ENCODE assay signal across 20 cellular contexts in the genomic region with DNA sequence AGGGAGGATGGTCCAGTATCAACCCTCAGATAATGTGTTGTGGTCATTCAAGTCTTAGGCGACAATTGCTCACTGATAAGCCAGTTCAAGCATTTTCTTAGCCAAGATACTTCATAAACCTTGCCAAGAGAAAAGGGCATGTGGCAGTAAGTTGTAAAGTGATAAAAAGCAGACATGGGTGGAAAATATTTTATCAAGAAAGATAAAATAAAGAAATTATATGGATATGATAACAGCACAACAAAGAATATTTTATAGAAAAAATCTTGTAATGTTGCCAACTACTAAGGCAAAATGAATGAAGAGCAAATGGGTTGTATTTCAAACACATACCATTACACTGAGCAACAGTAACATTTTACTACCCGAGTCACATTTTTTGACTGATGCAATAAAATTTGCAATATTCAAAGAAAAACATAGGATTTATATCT.
DNase-seq lines count a peak whose midpoint lies in the region; ATAC-seq and TF ChIP-seq lines count a peak whose summit lies in the region.
"Had no signal": no experiment of that assay in that cellular context is flagged by ENCODE, and none has a peak within 500 bp of the region (broad histone marks: within the 10 kb centered on the region; RNA-seq: fewer than 3 reads in every experiment).

No MANE protein-coding gene starts in this region.

- H3K36me3 ChIP-seq in HEK293 (ENCODE audit: control insufficient read depth in 2 of 2, insufficient read depth in 1 of 2, low read length in 2 of 2): no peaks in the 10 kb centered on the region
- H3K36me3 ChIP-seq in adipocyte (ENCODE audit: control insufficient read depth, insufficient read depth, low read length, severe bottlenecking): no peaks in the 10 kb centered on the region

- no peaks in the 10 kb centered on the region for H3K27me3 ChIP-seq in adipocyte (replicated peaks; ENCODE audit: control insufficient read depth, insufficient read depth, low read length)

- H3K9ac ChIP-seq in adipocyte (ENCODE audit: low read length): no peak overlapping the region

- peak; percentile 21 for DNase-seq in A172 (ENCODE audit: low spot score)
- peak; percentile 78 for DNase-seq in adipocyte (ENCODE audit: low read depth)
- peak; percentile 31 to 65 for DNase-seq in foreskin fibroblast
- no peak for DNase-seq in Kasumi-1 (lab: John Stamatoyannopoulos, UW)
- no peak for DNase-seq in COLO829 (ENCODE audit: low spot score)
- no peak for DNase-seq in islet precursor cell
- DNase-seq: 8988T; activated CD4-positive, alpha-beta T cell treated with anti-CD3 and anti-CD28 coated beads for 1 hour; CD4-positive, alpha-beta T cell; DMS79; glutamatergic neuron; KBM-7; natural killer cell; NCI-H1105 treated with DMSO at 0.1 percent for 48 hours; PC-9; stimulated activated CD4-positive, alpha-beta T cell treated with anti-CD3 and anti-CD28 coated beads, Interleukin-15, amount 100 ng/mL, for 24 hours; stimulated activated naive CD4-positive, alpha-beta T cell treated with Interleukin-2 at 50 U/mL for 16 hours had no signal

- H3K4me3 ChIP-seq in HEK293 (ENCODE audit: low read depth, low read length): no peak overlapping the region
- no peak overlapping the region for H3K4me3 ChIP-seq in adipocyte (ENCODE audit: low read length)
- H3K4me3 ChIP-seq in foreskin fibroblast (ENCODE audit: low read depth in 1 of 2, low read length in 2 of 2): no peak overlapping the region
- H3K4me3 ChIP-seq: PC-9 had no signal

- no peak for TF ChIP-seq CTCF in HEK293 (tag by site-specific recombination; IDR thresholded peaks at IDR 0.05)
- TF ChIP-seq CTCF in foreskin fibroblast (IDR thresholded peaks at IDR 0.05; ENCODE audit: low read depth, low read length): no peak

- H3K27ac ChIP-seq in HEK293 (ENCODE audit: extremely low read depth, low read depth, low read length): no peak overlapping the region
- H3K27ac ChIP-seq: PC-9 had no signal

- POLR2A ChIA-PET in HEK293 (lab: Yijun Ruan, JAX): no interaction called here

- H3K9me3 ChIP-seq in HEK293 (ENCODE audit: control insufficient read depth, insufficient read depth, low read depth, low read length) (no peaks in the 10 kb centered on the region), adipocyte (ENCODE audit: control insufficient read depth, low read length) (no peaks in the 10 kb centered on the region)

- ATAC-seq in GM21529 (IDR thresholded peaks at IDR 0.05; ENCODE audit: unreplicated experiment): no peak
- ATAC-seq: activated T-helper 17 cell treated with anti-CD3 and anti-CD28 coated beads, Interleukin-2, amount 50 U/mL, for 72 hours; natural killer cell had no signal

- H3K4me1 ChIP-seq in HEK293 (ENCODE audit: control insufficient read depth, insufficient read depth, low read length) (no peaks in the 10 kb centered on the region), adipocyte (ENCODE audit: control insufficient read depth, insufficient read depth, low read length) (peaks cover 14% of the 10 kb centered on the region)

- CTCF ChIA-PET in HEK293 (lab: Yijun Ruan, JAX): no interaction called here

TF ChIP-seq in HEK293, 187 proteins besides CTCF, POLR2A, EP300 and RAD21:
- TF ChIP-seq ZNF585B (tag by site-specific recombination; IDR thresholded peaks at IDR 0.05): peak; percentile 51
- TF ChIP-seq, protein P1, sequence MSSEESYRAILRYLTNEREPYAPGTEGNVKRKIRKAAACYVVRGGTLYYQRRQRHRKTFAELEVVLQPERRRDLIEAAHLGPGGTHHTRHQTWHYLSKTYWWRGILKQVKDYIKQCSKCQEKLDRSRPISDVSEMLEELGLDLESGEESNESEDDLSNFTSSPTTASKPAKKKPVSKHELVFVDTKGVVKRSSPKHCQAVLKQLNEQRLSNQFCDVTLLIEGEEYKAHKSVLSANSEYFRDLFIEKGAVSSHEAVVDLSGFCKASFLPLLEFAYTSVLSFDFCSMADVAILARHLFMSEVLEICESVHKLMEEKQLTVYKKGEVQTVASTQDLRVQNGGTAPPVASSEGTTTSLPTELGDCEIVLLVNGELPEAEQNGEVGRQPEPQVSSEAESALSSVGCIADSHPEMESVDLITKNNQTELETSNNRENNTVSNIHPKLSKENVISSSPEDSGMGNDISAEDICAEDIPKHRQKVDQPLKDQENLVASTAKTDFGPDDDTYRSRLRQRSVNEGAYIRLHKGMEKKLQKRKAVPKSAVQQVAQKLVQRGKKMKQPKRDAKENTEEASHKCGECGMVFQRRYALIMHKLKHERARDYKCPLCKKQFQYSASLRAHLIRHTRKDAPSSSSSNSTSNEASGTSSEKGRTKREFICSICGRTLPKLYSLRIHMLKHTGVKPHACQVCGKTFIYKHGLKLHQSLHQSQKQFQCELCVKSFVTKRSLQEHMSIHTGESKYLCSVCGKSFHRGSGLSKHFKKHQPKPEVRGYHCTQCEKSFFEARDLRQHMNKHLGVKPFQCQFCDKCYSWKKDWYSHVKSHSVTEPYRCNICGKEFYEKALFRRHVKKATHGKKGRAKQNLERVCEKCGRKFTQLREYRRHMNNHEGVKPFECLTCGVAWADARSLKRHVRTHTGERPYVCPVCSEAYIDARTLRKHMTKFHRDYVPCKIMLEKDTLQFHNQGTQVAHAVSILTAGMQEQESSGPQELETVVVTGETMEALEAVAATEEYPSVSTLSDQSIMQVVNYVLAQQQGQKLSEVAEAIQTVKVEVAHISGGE (tag by site-specific recombination; conservative IDR thresholded peaks at IDR 0.05; ENCODE audit: low read depth): no peak

Comparison
In these comparisons a context has a peak if more than half of its experiments do, and no peak if none do; other contexts are left out.
1. DNase-seq: peak in A172 (single experiment), adipocyte (single experiment) and foreskin fibroblast (2 of 2); none in Kasumi-1 (0 of 2), COLO829 (single experiment) and islet precursor cell (single experiment).